9 cellular contexts compared by ENCODE assay signal in the genomic region with DNA sequence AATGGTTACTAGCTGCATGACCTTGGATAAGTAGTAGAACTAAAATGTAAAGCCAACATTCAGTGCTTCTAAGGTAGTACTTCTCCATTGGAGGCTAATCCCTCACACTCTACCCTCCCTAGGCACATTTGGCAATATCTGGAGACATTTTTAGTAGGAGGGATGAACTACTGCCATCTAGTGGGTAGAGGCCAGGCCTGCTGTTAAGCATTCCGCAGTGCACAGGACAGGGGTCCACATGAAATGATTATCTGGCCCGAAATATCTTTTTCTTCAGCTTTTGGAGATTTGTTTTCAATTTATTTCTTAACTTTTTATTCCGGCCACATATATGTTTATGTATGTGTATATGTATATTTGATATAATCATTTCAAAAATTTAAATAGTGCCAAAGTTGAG. TPM values are rescaled to one million over a fixed set of nuclear protein-coding genes. Genes with fewer than 3 reads are reported as not detected.
DNase-seq lines count a peak whose midpoint lies in the region; ATAC-seq and TF ChIP-seq lines count a peak whose summit lies in the region.
"Had no signal": no experiment of that assay in that cellular context is flagged by ENCODE, and none has a peak within 500 bp of the region (broad histone marks: within the 10 kb centered on the region; RNA-seq: fewer than 3 reads in every experiment).

No MANE protein-coding gene starts in this region.

- DNase-seq in NCI-H524 treated with DMSO at 0.1 percent for 48 hours (lab: John Stamatoyannopoulos, UW) = peak; percentile 3
- DNase-seq in dermis microvascular lymphatic vessel endothelial cell (ENCODE audit: low read depth in 2 of 2) = peak; percentile 0 to 14
- DNase-seq in pulmonary artery endothelial cell (ENCODE audit: low read depth, low spot score) = peak; percentile 1
- DNase-seq in stimulated activated CD4-positive, alpha-beta T cell treated with anti-CD3 and anti-CD28 coated beads, Interleukin-2, amount 100 ng/mL, for 48 hours = no peak
- no peak for DNase-seq in T1000 (lab: John Stamatoyannopoulos, UW)
- no peak for DNase-seq in NCI-H2081 (lab: John Stamatoyannopoulos, UW)

- ATAC-seq in GM18909 (IDR thresholded peaks at IDR 0.05; ENCODE audit: poor library complexity, unreplicated experiment) = peak; percentile 68
- ATAC-seq: activated naive CD4-positive, alpha-beta T cell treated with anti-CD3 and anti-CD28 coated beads, Interleukin-2, amount 50 U/mL, for 72 hours had no signal

- TF ChIP-seq CTCF in 22Rv1 (IDR thresholded peaks at IDR 0.05) = peak; percentile 66

- no peak overlapping the region for H3K27ac ChIP-seq in 22Rv1

RNA-seq across cellular contexts. Expression of a gene that starts 36.0 kb away (rescaled TPM):
- total RNA-seq in dermis microvascular lymphatic vessel endothelial cell (not detected in 2 replicates), pulmonary artery endothelial cell (not detected in 2 replicates)
- total RNA-seq: activated naive CD4-positive, alpha-beta T cell treated with anti-CD3 and anti-CD28 coated beads, Interleukin-2, amount 50 U/mL, for 72 hours had no signal

Comparison
In these comparisons a context has a peak if more than half of its experiments do, and no peak if none do; other contexts are left out.
1. DNase-seq: peak in NCI-H524 treated with DMSO at 0.1 percent for 48 hours (single experiment), dermis microvascular lymphatic vessel endothelial cell (2 of 2) and pulmonary artery endothelial cell (single experiment); none in stimulated activated CD4-positive, alpha-beta T cell treated with anti-CD3 and anti-CD28 coated beads, Interleukin-2, amount 100 ng/mL, for 48 hours (0 of 2), T1000 (single experiment) and NCI-H2081 (0 of 2).